8 cellular contexts compared by ENCODE assay signal in genomic region chr1:209850342-209850979, GRCh38. TPM values are rescaled to one million over a fixed set of nuclear protein-coding genes. Genes with fewer than 3 reads are reported as not detected.
DNase-seq lines count a peak whose midpoint lies in the region; ATAC-seq and TF ChIP-seq lines count a peak whose summit lies in the region.

No MANE protein-coding gene starts in this region.

- CTCF ChIA-PET in activated B cell treated with CpG ODN at 0.5 μM for 24 hours (lab: Charles Lee): interaction anchor here (2.0 kb wide), 2 partner anchors 10 to 27 kb away, joined by 6 read pairs; no protein-coding TSS in a partner anchor

- no peaks in the 10 kb centered on the region for H3K4me1 ChIP-seq in prostate gland (replicated peaks)

- POLR2A ChIA-PET in activated B cell treated with CpG ODN at 0.5 μM for 24 hours (lab: Charles Lee): no interaction called here

- TF ChIP-seq POLR2A in prostate gland (IDR thresholded peaks at IDR 0.05): no peak

- H3K27ac ChIP-seq in prostate gland: peak overlapping the region in 1 of 2 donors; percentile 39

- H3K4me3 Mint-ChIP-seq in activated B cell treated with CpG ODN at 0.5 μM for 24 hours: no peak overlapping the region

- DNase-seq in EH (ENCODE audit: low read depth): peak; percentile 71
- peak; percentile 48 for DNase-seq in HCEC 1CT
- DNase-seq in NCI-H1436 treated with DMSO at 0.1 percent for 48 hours (lab: John Stamatoyannopoulos, UW): peak; percentile 94
- no peak for DNase-seq in activated B cell treated with CpG ODN at 0.5 μM for 24 hours
- DNase-seq in fibroblast of gingiva (ENCODE audit: low read depth): peak; percentile 85
- peak; percentile 73 for DNase-seq in prostate gland (ENCODE audit: low spot score)

- no peaks in the 10 kb centered on the region for H3K9me3 ChIP-seq in prostate gland

- H3K27ac Mint-ChIP-seq in activated B cell treated with CpG ODN at 0.5 μM for 24 hours: peak overlapping the region; percentile 30

- peaks cover 8% of the 10 kb centered on the region for H3K4me1 Mint-ChIP-seq in activated B cell treated with CpG ODN at 0.5 μM for 24 hours

- peaks cover 0 to under 1% of the 10 kb centered on the region in 2 donors for H3K36me3 ChIP-seq in prostate gland

- no peak for TF ChIP-seq CTCF in activated B cell treated with CpG ODN at 0.5 μM for 24 hours (IDR thresholded peaks at IDR 0.05)
- TF ChIP-seq CTCF in prostate gland (IDR thresholded peaks at IDR 0.05): peak in 3 of 4 experiments; percentile 53 to 65 (median 62)

- H3K4me3 ChIP-seq in prostate gland: no peak overlapping the region

- no peaks in the 10 kb centered on the region for H3K27me3 ChIP-seq in prostate gland (replicated peaks; ENCODE audit: insufficient read depth)

- ATAC-seq in activated B cell treated with CpG ODN at 0.5 μM for 24 hours (ENCODE audit: low read depth): peak; percentile 70
- no peak for ATAC-seq in HG03108 (IDR thresholded peaks at IDR 0.05; ENCODE audit: unreplicated experiment)
- ATAC-seq in GM18873 (IDR thresholded peaks at IDR 0.05; ENCODE audit: low FRiP score, unreplicated experiment): no peak

- intact Hi-C loops in activated B cell treated with CpG ODN at 0.5 μM for 24 hours (cut with micrococcal nuclease): loop anchor here (2.0 kb wide), 1 partner anchor 460 kb away; no protein-coding TSS in a partner anchor
- intact Hi-C loops in prostate gland (cut with DNase I): loop anchor here (10.0 kb wide), 1 partner anchor 464 kb away; no protein-coding TSS in a partner anchor

- no peaks in the 10 kb centered on the region for H3K9me3 Mint-ChIP-seq in activated B cell treated with CpG ODN at 0.5 μM for 24 hours

- H3K36me3 Mint-ChIP-seq in activated B cell treated with CpG ODN at 0.5 μM for 24 hours (ENCODE audit: low read depth): peaks cover 92% of the 10 kb centered on the region

- WGBS in prostate gland: 54% methylated on average over 6 of the region's 6 CpGs

- no peaks in the 10 kb centered on the region for H3K27me3 Mint-ChIP-seq in activated B cell treated with CpG ODN at 0.5 μM for 24 hours

RNA-seq across cellular contexts. Expression of gene UTP25, which starts 22.7 kb away (rescaled TPM):
- total RNA-seq in activated B cell treated with CpG ODN at 0.5 μM for 24 hours (13.3 and 15.4 TPM in 2 replicates), prostate gland (1 to 10 TPM; 6.0 to 8.1 TPM)

RNA-seq across cellular contexts. Expression of gene IRF6, which starts 44.5 kb away (rescaled TPM):
- total RNA-seq in activated B cell treated with CpG ODN at 0.5 μM for 24 hours (0.42 and 0.81 TPM in 2 replicates), prostate gland (100 to 1,000 TPM in 1 of 2 donors, 10 to 100 TPM in 1; 59.8 to 118 TPM)

Comparison
In these comparisons a context has a peak if more than half of its experiments do, and no peak if none do; other contexts are left out.
1. RNA of gene IRF6, which starts 44.5 kb away (total RNA-seq): 59.8 to 118 TPM in prostate gland; 0.42 to 0.81 TPM in activated B cell treated with CpG ODN at 0.5 μM for 24 hours; every median in the first group is over 10 times any median in the second.